In the genomic region with DNA sequence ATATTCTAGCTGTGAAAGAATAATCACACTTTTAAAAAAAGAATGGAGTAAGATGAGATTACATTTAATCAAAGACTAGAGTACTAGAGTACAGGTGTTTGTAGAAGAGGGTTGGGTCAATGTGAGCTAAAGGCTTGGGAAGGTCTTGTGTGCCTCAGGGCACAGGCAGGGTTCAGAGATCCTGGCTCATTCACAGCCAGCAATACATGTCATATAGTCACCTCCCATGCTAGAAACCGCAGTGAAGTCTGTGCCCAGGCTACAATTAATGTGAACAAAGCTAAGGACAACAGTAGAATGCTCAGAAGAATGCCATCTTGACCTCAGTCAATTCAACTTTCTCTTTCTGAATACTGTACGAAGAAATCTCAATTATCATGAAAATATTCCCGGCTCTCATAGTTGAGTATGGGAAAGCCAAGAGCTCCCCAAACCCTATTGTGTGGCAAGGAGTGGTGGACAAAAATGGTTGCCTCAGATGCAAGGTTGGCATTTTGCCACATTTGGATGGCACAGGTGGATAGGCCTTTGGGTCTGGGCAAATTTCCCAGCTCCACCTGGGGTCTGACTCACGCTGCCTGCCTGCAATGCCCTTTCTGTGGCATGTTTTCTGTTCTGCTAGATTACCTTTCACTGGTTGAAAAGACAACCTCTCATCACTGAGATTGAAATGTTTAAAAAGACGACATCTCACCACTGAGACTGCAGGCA, we compare ENCODE assay signal across 15 cellular contexts.
DNase-seq lines count a peak whose midpoint lies in the region; ATAC-seq lines count a peak whose summit lies in the region.
"Had no signal": no experiment of that assay in that cellular context is flagged by ENCODE, and none has a peak within 500 bp of the region (broad histone marks: within the 10 kb centered on the region; RNA-seq: fewer than 3 reads in every experiment).

No MANE protein-coding gene starts in this region.

- no peak overlapping the region for H3K4me3 Mint-ChIP-seq in T-helper 2 cell treated with Interferon-gamma antibody and Interleukin-4, amounts not matched to agents 5 μg/mL and 100 μg/mL, for 36 hours
- no peak overlapping the region for H3K4me3 Mint-ChIP-seq in activated CD4-positive, alpha-beta T cell treated with anti-CD3 and anti-CD28 coated beads for 36 hours
- H3K4me3 Mint-ChIP-seq: activated CD8-positive, alpha-beta T cell treated with anti-CD3 and anti-CD28 coated beads for 36 hours; activated T-helper 17 cell treated with anti-CD3 and anti-CD28 coated beads, Interleukin-2, amount 50 U/mL, for 72 hours; HFFc6 had no signal

- no peaks in the 10 kb centered on the region for H3K4me1 Mint-ChIP-seq in T-helper 2 cell treated with Interferon-gamma antibody and Interleukin-4, amounts not matched to agents 5 μg/mL and 100 μg/mL, for 36 hours (ENCODE audit: low read depth)
- H3K4me1 Mint-ChIP-seq in activated CD4-positive, alpha-beta T cell treated with anti-CD3 and anti-CD28 coated beads for 36 hours = no peaks in the 10 kb centered on the region
- H3K4me1 Mint-ChIP-seq: activated T-helper 17 cell treated with anti-CD3 and anti-CD28 coated beads, Interleukin-2, amount 50 U/mL, for 72 hours had no signal

- peaks cover 9% of the 10 kb centered on the region for H3K9me3 Mint-ChIP-seq in T-helper 2 cell treated with Interferon-gamma antibody and Interleukin-4, amounts not matched to agents 5 μg/mL and 100 μg/mL, for 36 hours
- H3K9me3 Mint-ChIP-seq in activated CD4-positive, alpha-beta T cell treated with anti-CD3 and anti-CD28 coated beads for 36 hours (ENCODE audit: low read depth) = peaks cover 10% of the 10 kb centered on the region
- H3K9me3 Mint-ChIP-seq: activated T-helper 17 cell treated with anti-CD3 and anti-CD28 coated beads, Interleukin-2, amount 50 U/mL, for 72 hours; HFFc6 had no signal

- no peaks in the 10 kb centered on the region for H3K36me3 Mint-ChIP-seq in T-helper 2 cell treated with Interferon-gamma antibody and Interleukin-4, amounts not matched to agents 5 μg/mL and 100 μg/mL, for 36 hours (ENCODE audit: low read depth)
- peaks cover 2% of the 10 kb centered on the region for H3K36me3 Mint-ChIP-seq in activated CD4-positive, alpha-beta T cell treated with anti-CD3 and anti-CD28 coated beads for 36 hours (ENCODE audit: low read depth)

- no peak overlapping the region for H3K27ac Mint-ChIP-seq in T-helper 2 cell treated with Interferon-gamma antibody and Interleukin-4, amounts not matched to agents 5 μg/mL and 100 μg/mL, for 36 hours
- H3K27ac Mint-ChIP-seq in activated CD4-positive, alpha-beta T cell treated with anti-CD3 and anti-CD28 coated beads for 36 hours = no peak overlapping the region
- H3K27ac Mint-ChIP-seq: activated CD8-positive, alpha-beta T cell treated with anti-CD3 and anti-CD28 coated beads for 36 hours; activated T-helper 17 cell treated with anti-CD3 and anti-CD28 coated beads, Interleukin-2, amount 50 U/mL, for 72 hours; HFFc6; progenitor cell of endocrine pancreas had no signal

- intact Hi-C loops in activated CD4-positive, alpha-beta T cell treated with anti-CD3 and anti-CD28 coated beads for 36 hours (cut with DNase I, micrococcal nuclease) = no loop called here

- H3K27me3 Mint-ChIP-seq in T-helper 2 cell treated with Interferon-gamma antibody and Interleukin-4, amounts not matched to agents 5 μg/mL and 100 μg/mL, for 36 hours (ENCODE audit: low read depth) = peaks cover 6% of the 10 kb centered on the region
- H3K27me3 Mint-ChIP-seq in activated CD4-positive, alpha-beta T cell treated with anti-CD3 and anti-CD28 coated beads for 36 hours = peaks cover 2% of the 10 kb centered on the region
- H3K27me3 Mint-ChIP-seq: activated T-helper 17 cell treated with anti-CD3 and anti-CD28 coated beads, Interleukin-2, amount 50 U/mL, for 72 hours; progenitor cell of endocrine pancreas had no signal

- POLR2A ChIA-PET in activated CD4-positive, alpha-beta T cell treated with anti-CD3 and anti-CD28 coated beads for 36 hours (lab: Charles Lee) = interaction anchor here (0.5 kb wide), 1 partner anchor 24 kb away, joined by 3 read pairs; no protein-coding TSS in a partner anchor

- peak; percentile 15 for DNase-seq in DMS 273 (lab: John Stamatoyannopoulos, UW; ENCODE audit: unreplicated experiment)
- no peak for DNase-seq in DMS 273 treated with DMSO at 0.1 percent for 48 hours (lab: John Stamatoyannopoulos, UW)
- peak; percentile 95 for DNase-seq in NCI-H2196 (lab: John Stamatoyannopoulos, UW; ENCODE audit: unreplicated experiment)
- peak; percentile 74 for DNase-seq in cerebellum (ENCODE audit: low spot score)
- DNase-seq in T-helper 2 cell treated with Interferon-gamma antibody and Interleukin-4, amounts not matched to agents 5 μg/mL and 100 μg/mL, for 36 hours (ENCODE audit: low spot score) = no peak
- DNase-seq in activated CD4-positive, alpha-beta T cell treated with anti-CD3 and anti-CD28 coated beads for 36 hours = no peak
- no peak for DNase-seq in hepatic stellate cell (ENCODE audit: low spot score)
- no peak for DNase-seq in effector CD4-positive, alpha-beta T cell
- DNase-seq: activated CD8-positive, alpha-beta T cell treated with anti-CD3 and anti-CD28 coated beads for 36 hours; glutamatergic neuron; HFFc6; NCI-H1930; SK-N-SH had no signal

- CTCF ChIA-PET in activated CD4-positive, alpha-beta T cell treated with anti-CD3 and anti-CD28 coated beads for 36 hours (lab: Charles Lee) = interaction anchor here (0.8 to 1.2 kb wide), 2 partner anchors 11 to 14 kb away, joined by 3 to 6 read pairs; no protein-coding TSS in a partner anchor

- no peak for ATAC-seq in activated CD4-positive, alpha-beta T cell treated with anti-CD3 and anti-CD28 coated beads for 36 hours
- ATAC-seq: activated CD8-positive, alpha-beta T cell treated with anti-CD3 and anti-CD28 coated beads for 36 hours; activated T-helper 17 cell treated with anti-CD3 and anti-CD28 coated beads, Interleukin-2, amount 50 U/mL, for 72 hours had no signal

Comparison
In these comparisons a context has a peak if more than half of its experiments do, and no peak if none do; other contexts are left out.
1. DNase-seq: peak in DMS 273 (single experiment), NCI-H2196 (single experiment) and cerebellum (single experiment); none in DMS 273 treated with DMSO at 0.1 percent for 48 hours (single experiment), T-helper 2 cell treated with Interferon-gamma antibody and Interleukin-4, amounts not matched to agents 5 μg/mL and 100 μg/mL, for 36 hours (single experiment), activated CD4-positive, alpha-beta T cell treated with anti-CD3 and anti-CD28 coated beads for 36 hours (single experiment), hepatic stellate cell (single experiment) and effector CD4-positive, alpha-beta T cell (single experiment).